In genomic region chr10:119652361-119652760, GRCh38 we compare ENCODE assay signal across 8 cellular contexts. TPM values are rescaled to one million over a fixed set of nuclear protein-coding genes. Genes with fewer than 3 reads are reported as not detected.
DNase-seq lines count a peak whose midpoint lies in the region; ATAC-seq, FAIRE-seq and TF ChIP-seq lines count a peak whose summit lies in the region.

No MANE protein-coding gene starts in this region.

- WGBS in GM12878 (ENCODE audit: insufficient coverage, insufficient replicate concordance, low lambda C conversion rate, missing lambda C conversion rate): 69% methylated on average over 3 of the region's 3 CpGs
- WGBS in small intestine, 3 donors: 4 to 10% (median 6%) methylated on average over 3 of the region's 3 CpGs

- peak overlapping the region; percentile 69 for H3K4me2 ChIP-seq in GM12878 (ENCODE audit: control insufficient read depth, insufficient read depth)

- peak; percentile 54 for TF ChIP-seq RAD21 in GM12878 (IDR thresholded peaks at IDR 0.05; ENCODE audit: insufficient read depth, low read depth, low read length)

- peak overlapping the region; percentile 74 for H3K4me3 ChIP-seq in GM12875 (ENCODE audit: low read depth, low read length)
- peak overlapping the region; percentile 90; the same call in 1 of the 2 replicates for H3K4me3 ChIP-seq in GM12878
- peak overlapping the region; percentile 85 for H3K4me3 ChIP-seq in iPS-11a (ENCODE audit: low read depth, low read length)
- H3K4me3 ChIP-seq in small intestine (ENCODE audit: low read depth in 1 of 2, low read length in 2 of 2): peak overlapping the region; percentile 97 to 99

- H3K4me1 ChIP-seq in GM12878 (ENCODE audit: control insufficient read depth, insufficient read depth, low read length) (no peaks in the 10 kb centered on the region), small intestine (ENCODE audit: control insufficient read depth in 2 of 2, insufficient read depth in 1 of 2, low read depth in 1 of 2, low read length in 1 of 2) (peaks cover 3 to 16% of the 10 kb centered on the region in 2 donors)

- peak overlapping the region; percentile 42; the same call in 1 of the 2 replicates for H3K9ac ChIP-seq in GM12878 (ENCODE audit: control insufficient read depth, insufficient read depth, low read length)

- peak; percentile 80 for FAIRE-seq in GM12878 (lab: Jason Lieb, UNC)
- no peak for FAIRE-seq in small intestine (lab: Jason Lieb, UNC)

- TF ChIP-seq CTCF in GM12875 (IDR thresholded peaks at IDR 0.05; ENCODE audit: borderline replicate concordance, insufficient read depth, low read depth, low read length): no peak
- peak; percentile 8 to 47 (median 25); a peak in 3 of 6 replicates for TF ChIP-seq CTCF in GM12878 (IDR thresholded peaks at IDR 0.05 in 2 of 3, conservative IDR thresholded peaks at IDR 0.05 in 1 of 3; ENCODE audit: control insufficient read depth in 2 of 3, extremely low read depth in 1 of 3, insufficient read depth in 1 of 3, low read depth in 3 of 3, low read length in 3 of 3)

- H3K36me3 ChIP-seq in GM12878 (ENCODE audit: control insufficient read depth in 2 of 2, insufficient read depth in 2 of 2, low read length in 1 of 2) (no peaks in the 10 kb centered on the region), small intestine (ENCODE audit: control insufficient read depth in 2 of 2, insufficient read depth in 2 of 2, low read length in 2 of 2) (no peaks in the 10 kb centered on the region)

- H3K9me3 ChIP-seq in GM12878 (replicated peaks; ENCODE audit: control insufficient read depth, insufficient read depth, low read length): no peaks in the 10 kb centered on the region
- no peaks in the 10 kb centered on the region for H3K9me3 ChIP-seq in small intestine (ENCODE audit: control insufficient read depth, low read depth)

- TF ChIP-seq POLR2A in GM12878 (IDR thresholded peaks at IDR 0.05; ENCODE audit: low read depth, low read length): no peak

- ATAC-seq in GM12878 (peak; percentile 71), GM21786 (IDR thresholded peaks at IDR 0.05; ENCODE audit: unreplicated experiment) (no peak), HG02852 (IDR thresholded peaks at IDR 0.05; ENCODE audit: unreplicated experiment) (no peak)

- no peaks in the 10 kb centered on the region for H4K20me1 ChIP-seq in GM12878 (ENCODE audit: control insufficient read depth, insufficient read depth)

- CTCF ChIA-PET in GM12878 (lab: Yijun Ruan, JAX): interaction anchor here (0.7 to 2.1 kb wide), 10 partner anchors 8 to 453 kb away, joined by 3 to 9 read pairs (median 3); no protein-coding TSS in a partner anchor

- TF ChIP-seq EP300 in GM12878 (IDR thresholded peaks at IDR 0.05; ENCODE audit: borderline replicate concordance in 1 of 2, control insufficient read depth in 1 of 2, low read depth in 2 of 2, low read length in 2 of 2): no peak

- peak; percentile 61 for DNase-seq in AG08395 (ENCODE audit: low spot score)
- peak; percentile 63 for DNase-seq in NCI-H82 (lab: John Stamatoyannopoulos, UW)
- DNase-seq in GM12878 (ENCODE audit: low read depth, low spot score): no peak
- DNase-seq in small intestine: peak; percentile 74

- in situ Hi-C loops in GM12878 (cut with MboI): no loop called here

- RAD21 ChIA-PET in GM12878 (lab: Charles Lee; ENCODE audit: unreplicated experiment): no interaction called here

- SMC1A ChIA-PET in GM12878 (lab: Charles Lee; ENCODE audit: uncharacterized antibody, unreplicated experiment): interaction anchor here (1.0 to 1.6 kb wide), 4 partner anchors 35 to 208 kb away, joined by 3 to 5 read pairs (median 4); no protein-coding TSS in a partner anchor

- H2AFZ ChIP-seq in GM12878 (ENCODE audit: control insufficient read depth, low read depth, low read length): no peak overlapping the region

- H3K27me3 ChIP-seq in GM12878 (replicated peaks in 1 of 2; ENCODE audit: control insufficient read depth in 2 of 2, insufficient read depth in 2 of 2, low read length in 1 of 2): no peaks in the 10 kb centered on the region
- no peaks in the 10 kb centered on the region for H3K27me3 ChIP-seq in small intestine (ENCODE audit: control insufficient read depth in 2 of 2, insufficient read depth in 2 of 2, low read length in 2 of 2)

- POLR2A ChIA-PET in GM12878 (lab: Charles Lee): interaction anchor here (1.6 kb wide), 1 partner anchor 9 kb away, joined by 3 read pairs; no protein-coding TSS in a partner anchor

- H3K79me2 ChIP-seq in GM12878 (ENCODE audit: control insufficient read depth, insufficient read depth, low read length): no peaks in the 10 kb centered on the region

- intact Hi-C loops in GM12878 (cut with micrococcal nuclease; ENCODE audit: unreplicated experiment): loop anchor here (1.0 to 5.0 kb wide), 2 partner anchors 55 to 445 kb away; partner anchors contain the start of gene GRK5

- no TSS peak for BruUV-seq in GM12878 (replicated peaks; lab: Mats Ljungman, UMichigan)

- H3K27ac ChIP-seq in GM12878 (ENCODE audit: control insufficient read depth, insufficient read depth) (no peak overlapping the region), small intestine (ENCODE audit: low read depth in 1 of 2, low read length in 1 of 2) (peak overlapping the region; percentile 95 to 98)

TF ChIP-seq in GM12878, 131 proteins besides CTCF, POLR2A, EP300 and RAD21:
- TF ChIP-seq YY1 (IDR thresholded peaks at IDR 0.05; ENCODE audit: low read depth, low read length) (no peak), NBN (IDR thresholded peaks at IDR 0.05) (0 out of 2 replicates have a peak, but pooled peaks have one; percentile 24), CHD1 (IDR thresholded peaks at IDR 0.05; ENCODE audit: low read depth, low read length) (0 out of 2 replicates have a peak, but pooled peaks have one; percentile 20)
TF ChIP-seq in GM12878: peak in this region for 2.

RNA-seq across cellular contexts. Expression of gene BAG3, which starts 1.2 kb away (rescaled TPM):
- total RNA-seq in GM12878 (2013; cell fraction: nucleolus; rRNA removed): 4.6 and 4.7 TPM in 2 replicates
- total RNA-seq in GM12878 (2014; rRNA removed) (3.3 and 4.1 TPM in 2 replicates), GM12878 (2014; rRNA removed; fragmentation: Illumina TruSeq; extraction: Trizol) (2.3 and 2.5 TPM in 2 replicates), GM12878 (2021) (11.1 and 11.4 TPM in 2 replicates)
- 1.6 TPM for polyA plus RNA-seq in GM12878 (2011; ENCODE audit: low read depth)
- polyA plus RNA-seq in GM12878 (2011; rRNA removed) (0.56 and 0.71 TPM in 2 replicates), GM12878 (2014; fragmentation: Illumina TruSeq; extraction: Trizol) (4.7 and 7.1 TPM in 2 replicates), GM12878 (2014; fragmentation: Nextera tagmentation; extraction: Ambion mirVana) (1 to 10 TPM; 1.8 to 2.7 TPM), GM12878 (2014; rRNA removed) (4.6 and 5.4 TPM in 2 replicates), GM12878 (2016; fragmentation: Nextera tagmentation; extraction: Ambion mirVana) (10 to 100 TPM; 13.9 to 14.1 TPM), small intestine (10 to 100 TPM in 2 of 3 donors, 1 to 10 TPM in 1; 9.5 to 15.3 (median 11.2) TPM)
- 1.6 and 2.3 TPM in 2 replicates for polyA plus RNA-seq in GM12878 (2011; cell fraction: cytosol; rRNA removed)
- polyA plus RNA-seq in GM12878 (2011; cell fraction: nucleus; rRNA removed): 2.7 and 4.6 TPM in 2 replicates
- 2.3 and 2.7 TPM in 2 replicates for polyA plus RNA-seq in GM12878 (2012)
- polyA minus RNA-seq in GM12878 (2011; rRNA and poly(A)+ RNA removed): 0.59 and 0.98 TPM in 2 replicates
- polyA minus RNA-seq in GM12878 (2011; cell fraction: cytosol; rRNA and poly(A)+ RNA removed): 2.5 and 2.7 TPM in 2 replicates
- polyA minus RNA-seq in GM12878 (2011; cell fraction: nucleus; rRNA and poly(A)+ RNA removed): 1.7 and 2.4 TPM in 2 replicates

RNA-seq across cellular contexts. Expression of gene TIAL1, which starts 55.6 kb away (rescaled TPM):
- 330 and 333 TPM in 2 replicates for total RNA-seq in GM12878 (2013; cell fraction: nucleolus; rRNA removed)
- total RNA-seq in GM12878 (2014; rRNA removed): 34.6 and 45.9 TPM in 2 replicates
- total RNA-seq in GM12878 (2014; rRNA removed; fragmentation: Illumina TruSeq; extraction: Trizol): 57.4 and 63.4 TPM in 2 replicates
- 132 and 143 TPM in 2 replicates for total RNA-seq in GM12878 (2021)
- 105 TPM for polyA plus RNA-seq in GM12878 (2011; ENCODE audit: low read depth)
- polyA plus RNA-seq in GM12878 (2011; rRNA removed): 159 and 241 TPM in 2 replicates
- polyA plus RNA-seq in GM12878 (2011; cell fraction: cytosol; rRNA removed): 49.4 and 62.0 TPM in 2 replicates
- 303 and 378 TPM in 2 replicates for polyA plus RNA-seq in GM12878 (2011; cell fraction: nucleus; rRNA removed)
- polyA plus RNA-seq in GM12878 (2012): 116 and 138 TPM in 2 replicates
- polyA plus RNA-seq in GM12878 (2014; fragmentation: Illumina TruSeq; extraction: Trizol): 133 and 163 TPM in 2 replicates
- polyA plus RNA-seq in GM12878 (2014; fragmentation: Nextera tagmentation; extraction: Ambion mirVana): 10 to 100 TPM; 26.0 to 68.2 TPM
- 87.8 and 91.7 TPM in 2 replicates for polyA plus RNA-seq in GM12878 (2014; rRNA removed)
- polyA plus RNA-seq in GM12878 (2016; fragmentation: Nextera tagmentation; extraction: Ambion mirVana): 10 to 100 TPM; 29.0 to 34.9 TPM
- 61.0 and 95.1 TPM in 2 replicates for polyA minus RNA-seq in GM12878 (2011; rRNA and poly(A)+ RNA removed)
- polyA minus RNA-seq in GM12878 (2011; cell fraction: cytosol; rRNA and poly(A)+ RNA removed): 36.2 and 36.9 TPM in 2 replicates
- 58.6 and 76.9 TPM in 2 replicates for polyA minus RNA-seq in GM12878 (2011; cell fraction: nucleus; rRNA and poly(A)+ RNA removed)
- 10 to 100 TPM; 43.8 to 56.4 (median 45.5) TPM for polyA plus RNA-seq in small intestine
